ENCODE assay signal across 22 cellular contexts in genomic region chr2:50335433-50335832, GRCh38.
A peak's percentile ranks its signal among the peaks of the same experiment; 100 is the strongest.
DNase-seq lines count a peak whose midpoint lies in the region; FAIRE-seq and TF ChIP-seq lines count a peak whose summit lies in the region.
"Had no signal": no experiment of that assay in that cellular context is flagged by ENCODE, and none has a peak within 500 bp of the region (broad histone marks: within the 10 kb centered on the region; RNA-seq: fewer than 3 reads in every experiment).

No MANE protein-coding gene starts in this region.

- BruUV-seq in mammary epithelial cell (replicated peaks; lab: Mats Ljungman, UMichigan), result no TSS peak

- no peak overlapping the region for H4K5ac ChIP-seq in H1 (ENCODE audit: insufficient read length, low read depth, low read length)

- H3K27ac Mint-ChIP-seq in CD14-positive monocyte, result no peak overlapping the region
- H3K27ac Mint-ChIP-seq: CD4-positive, alpha-beta T cell; HFFc6; IgD-negative memory B cell had no signal

- H3K36me3 ChIP-seq in HUES48 (ENCODE audit: control insufficient read depth, insufficient read depth, low read length) (no peaks in the 10 kb centered on the region), H1 (ENCODE audit: control insufficient read depth in 2 of 4, insufficient read depth in 4 of 4, low read length in 3 of 4) (no peaks in the 10 kb centered on the region), mammary epithelial cell (ENCODE audit: insufficient read depth, low read length) (no peaks in the 10 kb centered on the region)
- H3K36me3 ChIP-seq: BE2C had no signal

- no peaks in the 10 kb centered on the region for H3K4me1 Mint-ChIP-seq in CD14-positive monocyte
- H3K4me1 Mint-ChIP-seq: IgD-negative memory B cell had no signal

- no peaks in the 10 kb centered on the region for H3K79me2 ChIP-seq in H1 (ENCODE audit: control insufficient read depth in 1 of 2, insufficient read depth in 2 of 2, low read length in 2 of 2)
- no peaks in the 10 kb centered on the region for H3K79me2 ChIP-seq in mammary epithelial cell (ENCODE audit: insufficient read depth, low read length)

- no peak overlapping the region for H3K4me3 Mint-ChIP-seq in CD14-positive monocyte
- H3K4me3 Mint-ChIP-seq: CD4-positive, alpha-beta T cell; HFFc6; IgD-negative memory B cell had no signal

- H4K91ac ChIP-seq in H1 (replicated peaks; ENCODE audit: insufficient read length, low read length), result no peak overlapping the region

- no peak overlapping the region for H2AFZ ChIP-seq in H1 (ENCODE audit: low read length)
- H2AFZ ChIP-seq in mammary epithelial cell (ENCODE audit: low read depth, low read length), result no peak overlapping the region

- H3K36me3 Mint-ChIP-seq in CD14-positive monocyte, result no peaks in the 10 kb centered on the region
- H3K36me3 Mint-ChIP-seq: IgD-negative memory B cell had no signal

- H3K4me3 ChIP-seq in HUES48 (ENCODE audit: low read depth, low read length), result 0 out of 2 replicates have a peak overlapping the region, but pooled peaks have one; percentile 0
- no peak overlapping the region for H3K4me3 ChIP-seq in H1 (ENCODE audit: extremely low read depth in 1 of 4, insufficient read depth in 2 of 4, low read depth in 3 of 4, low read length in 4 of 4)
- H3K4me3 ChIP-seq in mammary epithelial cell (replicated peaks in 1 of 3; ENCODE audit: insufficient read depth in 1 of 3, low read depth in 2 of 3, low read length in 3 of 3), result no peak overlapping the region

- CTCF ChIA-PET in H1 (lab: Charles Lee; ENCODE audit: partially characterized antibody) (interaction anchor here (1.2 to 2.0 kb wide), 3 partner anchors 9 to 157 kb away, joined by 3 to 8 read pairs (median 5); no protein-coding TSS in a partner anchor), mammary epithelial cell (lab: Charles Lee; ENCODE audit: low non-redundant PET) (no interaction called here)

- H3K4me2 ChIP-seq in H1 (ENCODE audit: insufficient read depth in 1 of 2, low read depth in 2 of 2, low read length in 2 of 2), result peak overlapping the region; percentile 13 to 30; a peak in 3 of 4 replicates
- H3K4me2 ChIP-seq in mammary epithelial cell (ENCODE audit: insufficient read depth, low read depth, low read length), result no peak overlapping the region

- no peak overlapping the region for H2BK120ac ChIP-seq in H1 (replicated peaks; ENCODE audit: low read depth, low read length)

- POLR2A ChIA-PET in H1 (lab: Charles Lee; ENCODE audit: partially characterized antibody), result interaction anchor here (1.1 to 1.9 kb wide), 2 partner anchors 9 to 12 kb away, joined by 3 to 4 read pairs; no protein-coding TSS in a partner anchor

- H3K27me3 ChIP-seq in HUES48 (ENCODE audit: control insufficient read depth, insufficient read depth, low read length) (no peaks in the 10 kb centered on the region), H1 (replicated peaks in 1 of 4; ENCODE audit: control insufficient read depth in 3 of 4, extremely low read depth in 1 of 4, insufficient read depth in 3 of 4, low read length in 3 of 4) (no peaks in the 10 kb centered on the region), mammary epithelial cell (ENCODE audit: insufficient read depth, low read length) (no peaks in the 10 kb centered on the region)
- H3K27me3 ChIP-seq: BE2C had no signal

- FAIRE-seq in H1 (lab: Jason Lieb, UNC), result no peak
- FAIRE-seq: A204.1, D721Med, G401.6, GM12891, GM19239, H54, HepG2 had no signal

- 23% methylated on average over 4 of the region's 4 CpGs; no CpG with 5 or more reads in 1 of the 2 experiments for WGBS in H1 (ENCODE audit: extremely low coverage in 1 of 2, insufficient coverage in 1 of 2, insufficient read length in 1 of 2, insufficient replicate concordance in 2 of 2, low coverage in 1 of 2, low lambda C conversion rate in 2 of 2, missing lambda C conversion rate in 1 of 2), 2 experiments
- WGBS in mammary epithelial cell (ENCODE audit: low coverage, missing lambda C conversion rate), result 43% methylated on average over 4 of the region's 4 CpGs

- no peak for TF ChIP-seq POLR2A in H1 (IDR thresholded peaks at IDR 0.05; ENCODE audit: control extremely low read depth in 1 of 2, low read depth in 2 of 2, low read length in 2 of 2)

- no peak overlapping the region for H2BK20ac ChIP-seq in H1 (ENCODE audit: low read length)

- H3K9me3 ChIP-seq in HUES48 (ENCODE audit: control insufficient read depth, insufficient read depth, low read length) (no peaks in the 10 kb centered on the region), H1 (ENCODE audit: insufficient read depth in 2 of 2, low read depth in 1 of 2, low read length in 1 of 2) (no peaks in the 10 kb centered on the region), mammary epithelial cell (replicated peaks; ENCODE audit: insufficient read depth, low read length) (no peaks in the 10 kb centered on the region)
- H3K9me3 ChIP-seq: BE2C, Caco-2 had no signal

- no peaks in the 10 kb centered on the region for H3K9me3 Mint-ChIP-seq in CD14-positive monocyte
- H3K9me3 Mint-ChIP-seq: CD4-positive, alpha-beta T cell; IgD-negative memory B cell had no signal

- H2BK5ac ChIP-seq in H1 (ENCODE audit: low read depth, low read length), result no peak overlapping the region

- DNase-seq in H1 (ENCODE audit: low read depth in 1 of 2, low spot score in 2 of 2) (no peak), iPS-NIHi11 (ENCODE audit: low spot score) (peak; percentile 11), mammary epithelial cell (no peak), NCI-H2081 treated with DMSO at 0.1 percent for 48 hours (lab: John Stamatoyannopoulos, UW) (no peak), CD14-positive monocyte (ENCODE audit: low spot score) (no peak)
- no peak for DNase-seq in activated T-cell treated with anti-CD3 and anti-CD28 coated beads, Interleukin-2, amount 50 U/mL, for 48 hours
- DNase-seq: ACHN; BE2C; C1 segment of cervical spinal cord; Caco-2; CD4-positive, alpha-beta T cell; HFFc6 had no signal

- no peaks in the 10 kb centered on the region for H3K79me1 ChIP-seq in H1 (ENCODE audit: low read depth, low read length)

- intact Hi-C loops in mammary epithelial cell (cut with micrococcal nuclease) (no loop called here), CD14-positive monocyte (cut with micrococcal nuclease) (no loop called here)

- H3K23ac ChIP-seq in H1 (ENCODE audit: insufficient read length), result no peak overlapping the region

- no peak overlapping the region for H3K18ac ChIP-seq in H1 (ENCODE audit: extremely low read depth, low read length)

- H3K9ac ChIP-seq in HUES48 (ENCODE audit: low read depth, low read length) (no peak overlapping the region; the same call in 1 of the 2 replicates), H1 (replicated peaks in 1 of 4; ENCODE audit: extremely low read depth in 1 of 4, low read depth in 3 of 4, low read length in 3 of 4) (no peak overlapping the region), mammary epithelial cell (ENCODE audit: insufficient read depth, low read length) (no peak overlapping the region)

- H3K23me2 ChIP-seq in H1 (ENCODE audit: low read depth, low read length), result no peaks in the 10 kb centered on the region

- no peak overlapping the region for H4K8ac ChIP-seq in H1 (ENCODE audit: extremely low read depth, insufficient read depth, low read length)

- no peak for TF ChIP-seq EP300 in H1 (IDR thresholded peaks at IDR 0.05; ENCODE audit: borderline replicate concordance in 1 of 2, low read depth in 2 of 2, low read length in 2 of 2)

- H2AK5ac ChIP-seq in H1 (ENCODE audit: low read depth, low read length), result no peak overlapping the region

- H3K4me1 ChIP-seq in HUES48 (ENCODE audit: control insufficient read depth, insufficient read depth, low read length) (peaks cover 36% of the 10 kb centered on the region), H1 (replicated peaks in 1 of 4; ENCODE audit: control insufficient read depth in 3 of 4, insufficient read depth in 4 of 4, low read length in 3 of 4) (peaks cover 0 to 9% (median 2%) of the 10 kb centered on the region in 4 experiments; a peak in 4 of 7 replicates), mammary epithelial cell (ENCODE audit: insufficient read depth, low read length) (no peaks in the 10 kb centered on the region)
- H3K4me1 ChIP-seq: BE2C, Caco-2 had no signal

- peak overlapping the region; percentile 6 for H3K27ac ChIP-seq in HUES48 (ENCODE audit: low read depth, low read length)
- no peak overlapping the region for H3K27ac ChIP-seq in H1 (ENCODE audit: low read depth, low read length)
- no peak overlapping the region for H3K27ac ChIP-seq in mammary epithelial cell (ENCODE audit: insufficient read depth, low read depth, low read length)
- H3K27ac ChIP-seq: HL-60 had no signal

- peaks cover 0 to 5% (median 0%) of the 10 kb centered on the region in 3 donors for H3K27me3 Mint-ChIP-seq in CD14-positive monocyte (ENCODE audit: low read depth in 3 of 3)
- H3K27me3 Mint-ChIP-seq: CD4-positive, alpha-beta T cell; IgD-negative memory B cell had no signal

- H4K20me1 ChIP-seq in H1 (replicated peaks in 1 of 2; ENCODE audit: control insufficient read depth in 1 of 2, insufficient read depth in 2 of 2, low read length in 2 of 2) (no peaks in the 10 kb centered on the region), mammary epithelial cell (ENCODE audit: insufficient read depth, low read length) (no peaks in the 10 kb centered on the region)

- dilution Hi-C loops in mammary epithelial cell (cut with HindIII; ENCODE audit: low sequenced_read_pairs), result no loop called here

- TF ChIP-seq RAD21 in H1 (IDR thresholded peaks at IDR 0.05 in 1 of 2, conservative IDR thresholded peaks at IDR 0.05 in 1 of 2; ENCODE audit: low read depth in 2 of 2, low read length in 2 of 2), result no peak

- H3K56ac ChIP-seq in H1 (replicated peaks; ENCODE audit: insufficient read length, low read depth, low read length), result no peak overlapping the region

- H3K14ac ChIP-seq in H1 (ENCODE audit: insufficient read length), result no peak overlapping the region

- in situ Hi-C loops in mammary epithelial cell (cut with MboI; ENCODE audit: low sequenced_read_pairs in 2 of 2), result no loop called here

- H2BK15ac ChIP-seq in H1 (ENCODE audit: low read length), result no peak overlapping the region

- TF ChIP-seq CTCF in H1 (IDR thresholded peaks at IDR 0.05; ENCODE audit: control extremely low read depth in 1 of 3, insufficient read depth in 1 of 3, low read depth in 1 of 3, low read length in 3 of 3), result no peak
- no peak for TF ChIP-seq CTCF in mammary epithelial cell (conservative IDR thresholded peaks at IDR 0.05 in 1 of 2, IDR thresholded peaks at IDR 0.05 in 1 of 2; ENCODE audit: extremely low read depth in 1 of 2, insufficient read depth in 1 of 2, low read depth in 1 of 2, low read length in 2 of 2)
- TF ChIP-seq CTCF in CD14-positive monocyte (IDR thresholded peaks at IDR 0.05), result no peak

- no peak overlapping the region for H3K4ac ChIP-seq in H1 (replicated peaks; ENCODE audit: insufficient read length, low read depth, low read length)

- no peak overlapping the region for H2BK12ac ChIP-seq in H1 (ENCODE audit: low read depth, low read length)

TF ChIP-seq in H1, 55 proteins besides CTCF, POLR2A, EP300 and RAD21:
- TF ChIP-seq CHD1 (IDR thresholded peaks at IDR 0.05; ENCODE audit: low read depth, low read length), result no peak
- TF ChIP-seq RFX5 (IDR thresholded peaks at IDR 0.05; ENCODE audit: borderline replicate concordance, low read depth, low read length), result no peak
- no peak for TF ChIP-seq FOSL1 (IDR thresholded peaks at IDR 0.05; ENCODE audit: insufficient read depth, low read depth, low read length)
- no peak for TF ChIP-seq CEBPB (IDR thresholded peaks at IDR 0.05; ENCODE audit: low read depth, low read length)
- TF ChIP-seq BACH1 (IDR thresholded peaks at IDR 0.05; ENCODE audit: low read length), result no peak
